ENCODE assay signal across 16 cellular contexts in the genomic region with DNA sequence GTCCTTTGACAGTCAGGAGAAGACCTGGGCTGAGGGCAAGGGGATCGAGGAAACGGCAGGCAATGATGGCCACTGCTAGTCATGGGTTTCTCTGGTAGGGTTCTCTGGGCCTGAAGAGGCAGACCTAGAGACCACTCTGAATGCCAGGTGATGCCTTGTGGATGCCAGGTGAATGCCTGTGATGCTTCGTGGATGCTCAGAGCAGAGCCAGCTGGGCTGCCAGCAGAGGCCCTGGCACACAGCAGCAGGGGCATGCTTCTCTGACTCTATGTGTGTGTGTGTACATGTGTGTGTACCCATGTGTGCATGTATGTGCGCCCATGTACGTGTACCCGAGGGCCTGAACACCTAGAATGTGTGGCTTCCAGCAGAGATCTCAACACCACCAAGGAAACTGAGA.
"Had no signal": no experiment of that assay in that cellular context is flagged by ENCODE, and none has a peak within 500 bp of the region (broad histone marks: within the 10 kb centered on the region; RNA-seq: fewer than 3 reads in every experiment).

No MANE protein-coding gene starts in this region.

- ATAC-seq: activated CD4-positive, alpha-beta T cell treated with anti-CD3 and anti-CD28 coated beads for 36 hours; activated naive CD4-positive, alpha-beta T cell treated with anti-CD3 and anti-CD28 coated beads, Interleukin-2, amount 50 U/mL, for 72 hours; foreskin keratinocyte; sciatic nerve; WTC11 had no signal

- H3K4me1 ChIP-seq: foreskin keratinocyte, prostate gland had no signal

- DNase-seq: activated CD4-positive, alpha-beta T cell treated with anti-CD3 and anti-CD28 coated beads for 36 hours; activated CD4-positive, alpha-beta T cell treated with anti-CD3 and anti-CD28 coated beads, Interleukin-2, amount 50 U/mL, for 48 hours; activated gamma-delta T cell treated with Interleukin-2 at 50 U/mL for 16 hours; adrenal gland; foreskin keratinocyte; head of caudate nucleus; mammary epithelial cell; SK-N-SH; stimulated activated CD8-positive, alpha-beta memory T cell treated with anti-CD3 and anti-CD28 coated beads, Interleukin-4, amount 100 ng/mL, for 48 hours; stimulated activated naive CD4-positive, alpha-beta T cell; transverse colon had no signal

- H3K4me3 ChIP-seq: adrenal gland, prostate gland, transverse colon, vagina had no signal

- H3K9me3 ChIP-seq: adrenal gland, prostate gland, SK-N-SH, transverse colon, vagina had no signal

- H3K27me3 ChIP-seq: adrenal gland, transverse colon, vagina had no signal

- H3K27ac ChIP-seq: foreskin keratinocyte, prostate gland had no signal
